8 cellular contexts compared by ENCODE assay signal in the genomic region with DNA sequence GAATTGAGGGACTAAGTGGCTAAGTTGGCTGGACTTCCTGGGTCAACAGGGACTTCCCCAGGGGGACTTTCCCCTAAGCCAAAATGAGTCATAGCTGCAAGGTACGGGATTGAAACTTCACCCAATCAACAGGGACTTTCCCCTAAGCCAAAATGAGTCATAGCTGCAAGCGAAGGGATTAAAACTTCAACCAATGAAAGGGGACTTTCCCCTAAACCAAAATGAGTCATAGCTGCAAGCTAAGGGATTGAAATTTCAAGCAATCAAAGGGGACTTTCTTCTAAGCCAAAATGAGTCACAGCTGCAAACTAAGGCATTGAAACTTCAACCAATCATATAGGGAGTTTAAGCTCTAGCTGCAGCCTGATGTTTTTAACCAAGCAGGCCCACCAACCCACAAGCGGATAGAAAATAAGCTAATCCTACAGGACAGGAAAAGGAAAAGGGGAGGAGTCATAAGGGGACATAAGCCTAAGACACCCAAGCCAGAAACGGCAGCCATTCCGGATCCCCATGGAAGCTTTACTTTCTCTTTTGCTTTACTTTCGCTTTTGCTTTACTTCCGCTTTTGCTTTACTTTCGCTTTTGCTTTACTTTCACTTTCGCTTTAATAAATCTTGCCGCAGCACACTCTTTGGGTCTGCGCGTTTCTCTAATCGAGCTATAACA.
DNase-seq lines count a peak whose midpoint lies in the region; FAIRE-seq and TF ChIP-seq lines count a peak whose summit lies in the region.

No MANE protein-coding gene starts in this region.

- no peaks in the 10 kb centered on the region for H3K9me2 ChIP-seq in SK-N-SH

- TF ChIP-seq EP300 in SK-N-SH (IDR thresholded peaks at IDR 0.05; ENCODE audit: borderline replicate concordance in 1 of 2, low read depth in 1 of 2, low read length in 1 of 2): no peak

- no peak for TF ChIP-seq RAD21 in SK-N-SH (IDR thresholded peaks at IDR 0.05; ENCODE audit: low read length)

- H3K4me3 ChIP-seq in fibroblast of the aortic adventitia (ENCODE audit: low read depth, low read length) (no peak overlapping the region), SK-N-SH (ENCODE audit: low read depth in 2 of 2, low read length in 1 of 2) (no peak overlapping the region)

- in situ Hi-C loops in GM13976 (cut with MboI; ENCODE audit: low sequenced_read_pairs, unreplicated experiment): loop anchor here (10.0 kb wide), 1 partner anchor 326 kb away; no protein-coding TSS in a partner anchor

- CTCF ChIA-PET in SK-N-SH (lab: Yijun Ruan, JAX): no interaction called here

- H3K4me2 ChIP-seq in SK-N-SH: no peak overlapping the region

- WGBS in SK-N-SH (ENCODE audit: low lambda C conversion rate): 69% methylated on average over 13 of the region's 13 CpGs

- no peaks in the 10 kb centered on the region for H4K20me1 ChIP-seq in SK-N-SH (ENCODE audit: insufficient read depth)

- no peak overlapping the region for H2AFZ ChIP-seq in SK-N-SH (ENCODE audit: low read depth)

- no peaks in the 10 kb centered on the region for H3F3A ChIP-seq in SK-N-SH (replicated peaks; ENCODE audit: insufficient read depth)

- TF ChIP-seq CTCF in GM13976 (IDR thresholded peaks at IDR 0.05; ENCODE audit: borderline replicate concordance, control extremely low read depth, extremely low read depth, insufficient read depth, missing control alignments): no peak
- no peak for TF ChIP-seq CTCF in fibroblast of the aortic adventitia (IDR thresholded peaks at IDR 0.05; ENCODE audit: insufficient read depth, low read length)
- TF ChIP-seq CTCF in SK-N-SH (IDR thresholded peaks at IDR 0.05): no peak

- H3K27ac ChIP-seq in SK-N-SH (ENCODE audit: low read depth in 2 of 2, low read length in 1 of 2): no peak overlapping the region

- H3K4me1 ChIP-seq in SK-N-SH (ENCODE audit: control insufficient read depth in 1 of 2, insufficient read depth in 2 of 2, low read depth in 1 of 2, low read length in 1 of 2): no peaks in the 10 kb centered on the region

- POLR2A ChIA-PET in SK-N-SH (lab: Yijun Ruan, JAX): no interaction called here

- no peaks in the 10 kb centered on the region; the same call in 1 of the 2 replicates for H3K9me3 ChIP-seq in SK-N-SH

- peak; percentile 85 for FAIRE-seq in H54 (lab: Jason Lieb, UNC)

- no peaks in the 10 kb centered on the region for H3K36me3 ChIP-seq in SK-N-SH (replicated peaks in 1 of 2; ENCODE audit: control insufficient read depth in 1 of 2, insufficient read depth in 2 of 2, low read length in 1 of 2)

- H3K9ac ChIP-seq in SK-N-SH: no peak overlapping the region

- no peaks in the 10 kb centered on the region for H3K79me2 ChIP-seq in SK-N-SH (ENCODE audit: insufficient read depth)

- peak; percentile 53 for DNase-seq in GM13976 (ENCODE audit: low spot score)
- peak; percentile 3 for DNase-seq in H54 (ENCODE audit: insufficient read length, low spot score)
- DNase-seq in M059J (ENCODE audit: low read depth): peak; percentile 95
- DNase-seq in activated CD4-positive, alpha-beta T cell treated with anti-CD3 and anti-CD28 coated beads, Interleukin-2, amount 50 U/mL, for 48 hours: peak; percentile 38 to 62
- DNase-seq in fibroblast of the aortic adventitia (ENCODE audit: low read depth): peak; percentile 0
- DNase-seq in stimulated activated CD8-positive, alpha-beta memory T cell treated with anti-CD3 and anti-CD28 coated beads, Interleukin-12 subunit alpha, Interleukin-12 subunit beta, amount 100 ng/mL, for 4 hours (ENCODE audit: low read depth): peak; percentile 13
- no peak for DNase-seq in SK-N-SH
- DNase-seq in GF-D8 (lab: John Stamatoyannopoulos, UW): no peak

- no peak for TF ChIP-seq POLR2A in H54 (IDR thresholded peaks at IDR 0.05; ENCODE audit: low read depth, low read length)

- H3K27me3 ChIP-seq in SK-N-SH (ENCODE audit: insufficient read depth): no peaks in the 10 kb centered on the region

TF ChIP-seq in SK-N-SH, 30 proteins besides CTCF, POLR2A, EP300 and RAD21:
- no peak for TF ChIP-seq JUND (IDR thresholded peaks at IDR 0.05)
- TF ChIP-seq GATA2 (CRISPR knock-in tag; IDR thresholded peaks at IDR 0.05): no peak
- no peak for TF ChIP-seq EZH2phosphoT487 (IDR thresholded peaks at IDR 0.05; ENCODE audit: borderline replicate concordance, low read depth)
- TF ChIP-seq MXI1 (IDR thresholded peaks at IDR 0.05; ENCODE audit: low read depth, low read length): no peak

Comparison
In these comparisons a context has a peak if more than half of its experiments do, and no peak if none do; other contexts are left out.
1. DNase-seq: peak in GM13976 (single experiment), H54 (single experiment), M059J (single experiment), activated CD4-positive, alpha-beta T cell treated with anti-CD3 and anti-CD28 coated beads, Interleukin-2, amount 50 U/mL, for 48 hours (2 of 2), fibroblast of the aortic adventitia (single experiment) and stimulated activated CD8-positive, alpha-beta memory T cell treated with anti-CD3 and anti-CD28 coated beads, Interleukin-12 subunit alpha, Interleukin-12 subunit beta, amount 100 ng/mL, for 4 hours (single experiment); none in SK-N-SH (single experiment) and GF-D8 (single experiment).